In genomic region chr11:64713031-64713780, GRCh38 we compare ENCODE assay signal across 10 cellular contexts. TPM values are rescaled to one million over a fixed set of nuclear protein-coding genes. Genes with fewer than 3 reads are reported as not detected.
DNase-seq lines count a peak whose midpoint lies in the region; ATAC-seq, FAIRE-seq and TF ChIP-seq lines count a peak whose summit lies in the region.
"Had no signal": no experiment of that assay in that cellular context is flagged by ENCODE, and none has a peak within 500 bp of the region (broad histone marks: within the 10 kb centered on the region; RNA-seq: fewer than 3 reads in every experiment).

No MANE protein-coding gene starts in this region.

- 59% methylated on average over 79 of the region's 119 CpGs for WGBS in GM12878 (ENCODE audit: insufficient coverage, insufficient replicate concordance, low lambda C conversion rate, missing lambda C conversion rate)

- H3K36me3 Mint-ChIP-seq in Calu3 (ENCODE audit: insufficient read depth, unreplicated experiment) = no peaks in the 10 kb centered on the region

- H3K27ac ChIP-seq in A673 (ENCODE audit: low read depth, low read length, poor library complexity, severe bottlenecking) (no peak overlapping the region), GM12878 (ENCODE audit: control insufficient read depth, insufficient read depth) (no peak overlapping the region), kidney (ENCODE audit: low read depth in 2 of 2, low read length in 2 of 2) (no peak overlapping the region), SJCRH30 (no peak overlapping the region)

- peaks cover 92% of the 10 kb centered on the region for H3K27me3 Mint-ChIP-seq in Calu3 (ENCODE audit: unreplicated experiment)

- no peak for ATAC-seq in GM12878

- FAIRE-seq in GM12878 (lab: Jason Lieb, UNC) (no peak), kidney (lab: Jason Lieb, UNC) (no peak)
- FAIRE-seq: keratinocyte had no signal

- TF ChIP-seq RAD21 in GM12878 (IDR thresholded peaks at IDR 0.05; ENCODE audit: insufficient read depth, low read depth, low read length) = no peak

- peak; percentile 51 for DNase-seq in A673 (ENCODE audit: low spot score)
- peak; percentile 83 for DNase-seq in H7
- no peak for DNase-seq in GM12878 (ENCODE audit: low read depth, low spot score)
- peak; percentile 78 for DNase-seq in kidney
- DNase-seq in medulla oblongata (ENCODE audit: extremely low spot score) = no peak
- no peak for DNase-seq in Calu3
- DNase-seq in SJCRH30 = no peak
- no peak for DNase-seq in kidney glomerular epithelial cell (lab: John Stamatoyannopoulos, UW)
- DNase-seq: stimulated activated CD4-positive, alpha-beta T cell treated with anti-CD3 and anti-CD28 coated beads, Interleukin-4, amount 100 ng/mL, for 4 hours had no signal

- H2AFZ ChIP-seq in GM12878 (ENCODE audit: control insufficient read depth, low read depth, low read length) = no peak overlapping the region

- in situ Hi-C loops in GM12878 (cut with MboI) = no loop called here

- no TSS peak for BruUV-seq in A673 (replicated peaks; lab: Mats Ljungman, UMichigan)
- BruUV-seq in GM12878 (replicated peaks; lab: Mats Ljungman, UMichigan) = no TSS peak
- no TSS peak for BruUV-seq in Calu3 (replicated peaks; lab: Mats Ljungman, UMichigan)

- RAD21 ChIA-PET in GM12878 (lab: Charles Lee; ENCODE audit: unreplicated experiment) = no interaction called here

- no peak for TF ChIP-seq POLR2A in GM12878 (IDR thresholded peaks at IDR 0.05; ENCODE audit: low read depth, low read length)

- no peak overlapping the region for H3K4me2 ChIP-seq in GM12878 (ENCODE audit: control insufficient read depth, insufficient read depth)

- H3K27me3 ChIP-seq in A673 (replicated peaks; ENCODE audit: insufficient read depth, low read depth, low read length, poor library complexity) = peaks cover 64% of the 10 kb centered on the region
- peaks cover 55% of the 10 kb centered on the region for H3K27me3 ChIP-seq in H7 (ENCODE audit: control insufficient read depth, insufficient read depth, low read length)
- H3K27me3 ChIP-seq in GM12878 (replicated peaks in 1 of 2; ENCODE audit: control insufficient read depth in 2 of 2, insufficient read depth in 2 of 2, low read length in 1 of 2) = peaks cover 6 to 10% of the 10 kb centered on the region in 2 experiments; a peak in 3 of 4 replicates
- peaks cover 7% of the 10 kb centered on the region for H3K27me3 ChIP-seq in SJCRH30

- H3K27ac Mint-ChIP-seq in Calu3 (ENCODE audit: unreplicated experiment) = no peak overlapping the region

- intact Hi-C loops in A673 (cut with micrococcal nuclease; ENCODE audit: unreplicated experiment) (no loop called here), GM12878 (cut with micrococcal nuclease; ENCODE audit: unreplicated experiment) (no loop called here), kidney (cut with DNase I) (no loop called here), Calu3 (cut with micrococcal nuclease; ENCODE audit: unreplicated experiment) (no loop called here)

- H3K9me3 Mint-ChIP-seq in Calu3 (ENCODE audit: low read depth, unreplicated experiment) = no peaks in the 10 kb centered on the region

- TF ChIP-seq CTCF in A673 (conservative IDR thresholded peaks at IDR 0.05; ENCODE audit: low read depth, low read length) (no peak), GM12878 (IDR thresholded peaks at IDR 0.05 in 2 of 3, conservative IDR thresholded peaks at IDR 0.05 in 1 of 3; ENCODE audit: control insufficient read depth in 2 of 3, extremely low read depth in 1 of 3, insufficient read depth in 1 of 3, low read depth in 3 of 3, low read length in 3 of 3) (no peak), kidney (IDR thresholded peaks at IDR 0.05; ENCODE audit: borderline replicate concordance, extremely low read depth, insufficient read depth) (no peak), Calu3 (IDR thresholded peaks at IDR 0.05; ENCODE audit: unreplicated experiment) (no peak)

- CTCF ChIA-PET in A673 (lab: Charles Lee) (no interaction called here), GM12878 (lab: Yijun Ruan, JAX) (interaction anchor here (1.3 to 6.7 kb wide), 2 partner anchors 9 to 25 kb away, joined by 4 to 58 read pairs; no protein-coding TSS in a partner anchor), Calu3 (lab: Charles Lee) (no interaction called here)

- H3K79me2 ChIP-seq in GM12878 (ENCODE audit: control insufficient read depth, insufficient read depth, low read length) = no peaks in the 10 kb centered on the region

- peaks cover 10% of the 10 kb centered on the region for H3K4me1 Mint-ChIP-seq in Calu3 (ENCODE audit: low read depth, unreplicated experiment)

- H3K4me1 ChIP-seq in A673 (ENCODE audit: insufficient read depth, low read length, poor library complexity, severe bottlenecking) = peaks cover 15% of the 10 kb centered on the region
- peaks cover 7% of the 10 kb centered on the region for H3K4me1 ChIP-seq in GM12878 (ENCODE audit: control insufficient read depth, insufficient read depth, low read length)
- H3K4me1 ChIP-seq in kidney (ENCODE audit: control insufficient read depth in 1 of 2, insufficient read depth in 1 of 2, low read depth in 1 of 2, low read length in 2 of 2) = no peaks in the 10 kb centered on the region
- H3K4me1 ChIP-seq in SJCRH30 = no peaks in the 10 kb centered on the region

- H4K20me1 ChIP-seq in GM12878 (ENCODE audit: control insufficient read depth, insufficient read depth) = no peaks in the 10 kb centered on the region

- peak overlapping the region; percentile 25 for H3K4me3 ChIP-seq in A673 (ENCODE audit: low read depth, low read length, poor library complexity, severe bottlenecking)
- peak overlapping the region; percentile 34 for H3K4me3 ChIP-seq in H7 (ENCODE audit: insufficient read depth, low read depth, low read length)
- no peak overlapping the region for H3K4me3 ChIP-seq in GM12878
- H3K4me3 ChIP-seq in kidney (ENCODE audit: low read length in 2 of 2) = no peak overlapping the region
- no peak overlapping the region for H3K4me3 ChIP-seq in SJCRH30

- no peak overlapping the region for H3K4me3 Mint-ChIP-seq in Calu3 (ENCODE audit: low read depth, unreplicated experiment)

- no peak for TF ChIP-seq EP300 in GM12878 (IDR thresholded peaks at IDR 0.05; ENCODE audit: borderline replicate concordance in 1 of 2, control insufficient read depth in 1 of 2, low read depth in 2 of 2, low read length in 2 of 2)

- H3K9ac ChIP-seq in GM12878 (ENCODE audit: control insufficient read depth, insufficient read depth, low read length) = no peak overlapping the region
- H3K9ac ChIP-seq in kidney (ENCODE audit: low read length in 2 of 2) = no peak overlapping the region

- H3K9me3 ChIP-seq in A673 (ENCODE audit: low read depth, low read length, poor library complexity, severe bottlenecking) = no peaks in the 10 kb centered on the region
- H3K9me3 ChIP-seq in GM12878 (replicated peaks; ENCODE audit: control insufficient read depth, insufficient read depth, low read length) = no peaks in the 10 kb centered on the region
- no peaks in the 10 kb centered on the region for H3K9me3 ChIP-seq in kidney (ENCODE audit: control insufficient read depth in 1 of 2, low read length in 2 of 2)
- H3K9me3 ChIP-seq in SJCRH30 (replicated peaks) = no peaks in the 10 kb centered on the region

- POLR2A ChIA-PET in A673 (lab: Charles Lee; ENCODE audit: low non-redundant PET) = no interaction called here
- POLR2A ChIA-PET in GM12878 (lab: Charles Lee) = interaction anchor here (0.6 kb wide), 2 partner anchors 48 to 394 kb away, joined by 4 read pairs; no protein-coding TSS in a partner anchor

- SMC1A ChIA-PET in GM12878 (lab: Charles Lee; ENCODE audit: uncharacterized antibody, unreplicated experiment) = no interaction called here

- H3K36me3 ChIP-seq in A673 (ENCODE audit: insufficient read depth, low read length, poor library complexity, severe bottlenecking) = no peaks in the 10 kb centered on the region
- no peaks in the 10 kb centered on the region for H3K36me3 ChIP-seq in H7 (replicated peaks; ENCODE audit: control insufficient read depth, insufficient read depth, low read length)
- H3K36me3 ChIP-seq in GM12878 (ENCODE audit: control insufficient read depth in 2 of 2, insufficient read depth in 2 of 2, low read length in 1 of 2) = no peaks in the 10 kb centered on the region
- no peaks in the 10 kb centered on the region for H3K36me3 ChIP-seq in kidney (ENCODE audit: control insufficient read depth in 1 of 2, insufficient read depth in 2 of 2, low read length in 2 of 2)
- no peaks in the 10 kb centered on the region for H3K36me3 ChIP-seq in SJCRH30

RNA-seq across cellular contexts. Expression of gene NRXN2, which starts 9.8 kb away (rescaled TPM):
- 5.0 and 6.1 TPM in 2 replicates for total RNA-seq in A673 (2021)
- 0.85 and 1.9 TPM in 2 replicates for total RNA-seq in H7 (2014; rRNA removed; shearing (Covaris generic))
- 1.8 and 2.7 TPM in 2 replicates for total RNA-seq in GM12878 (2013; cell fraction: nucleolus; rRNA removed)
- 0.06 TPM in 1 of 2 replicates, not detected in the other for total RNA-seq in GM12878 (2014; rRNA removed)
- 0.18 and 0.22 TPM in 2 replicates for total RNA-seq in GM12878 (2014; rRNA removed; fragmentation: Illumina TruSeq; extraction: Trizol)
- 0.29 and 0.74 TPM in 2 replicates for total RNA-seq in GM12878 (2021)
- not detected for polyA plus RNA-seq in GM12878 (2011; ENCODE audit: low read depth)
- polyA plus RNA-seq in GM12878 (2011; rRNA removed) = 1.1 and 1.4 TPM in 2 replicates
- 2.2 and 2.7 TPM in 2 replicates for polyA plus RNA-seq in GM12878 (2011; cell fraction: cytosol; rRNA removed)
- 8.3 and 17.7 TPM in 2 replicates for polyA plus RNA-seq in GM12878 (2011; cell fraction: nucleus; rRNA removed)
- 0.11 and 0.32 TPM in 2 replicates for polyA plus RNA-seq in GM12878 (2012)
- polyA plus RNA-seq in GM12878 (2014; fragmentation: Illumina TruSeq; extraction: Trizol) = 0.09 TPM in 1 of 2 replicates, not detected in the other
- under 1 TPM; 0.03 to 0.07 TPM for polyA plus RNA-seq in GM12878 (2014; fragmentation: Nextera tagmentation; extraction: Ambion mirVana)
- 0.08 and 0.28 TPM in 2 replicates for polyA plus RNA-seq in GM12878 (2014; rRNA removed)
- under 1 TPM; 0.24 to 0.52 TPM for polyA plus RNA-seq in GM12878 (2016; fragmentation: Nextera tagmentation; extraction: Ambion mirVana)
- 11.6 and 16.6 TPM in 2 replicates for polyA minus RNA-seq in GM12878 (2011; rRNA and poly(A)+ RNA removed)
- 9.4 and 11.8 TPM in 2 replicates for polyA minus RNA-seq in GM12878 (2011; cell fraction: cytosol; rRNA and poly(A)+ RNA removed)
- polyA minus RNA-seq in GM12878 (2011; cell fraction: nucleus; rRNA and poly(A)+ RNA removed) = 5.4 and 16.4 TPM in 2 replicates
- 13.3 TPM for total RNA-seq in kidney
- polyA plus RNA-seq in kidney (ENCODE audit: insufficient read depth, low read depth, low replicate concordance) = 22.0 TPM
- not detected in 2 replicates for total RNA-seq in Calu3 (2022)
- 0.08 and 0.51 TPM in 2 replicates for total RNA-seq in SJCRH30 (2014; rRNA removed; shearing (Covaris generic))
- polyA plus RNA-seq: keratinocyte had no signal

RNA-seq across cellular contexts. Expression of gene RASGRP2, which starts 30.7 kb away (rescaled TPM):
- total RNA-seq in A673 (2021) = 2.0 and 3.5 TPM in 2 replicates
- total RNA-seq in H7 (2014; rRNA removed; shearing (Covaris generic)) = 9.2 and 12.3 TPM in 2 replicates
- total RNA-seq in GM12878 (2013; cell fraction: nucleolus; rRNA removed) = 17.4 and 18.5 TPM in 2 replicates
- total RNA-seq in GM12878 (2014; rRNA removed) = 5.5 and 6.8 TPM in 2 replicates
- 1.7 and 3.0 TPM in 2 replicates for total RNA-seq in GM12878 (2014; rRNA removed; fragmentation: Illumina TruSeq; extraction: Trizol)
- total RNA-seq in GM12878 (2021) = 8.3 and 9.0 TPM in 2 replicates
- polyA plus RNA-seq in GM12878 (2011; ENCODE audit: low read depth) = 4.3 TPM
- 3.0 and 6.2 TPM in 2 replicates for polyA plus RNA-seq in GM12878 (2011; rRNA removed)
- polyA plus RNA-seq in GM12878 (2011; cell fraction: cytosol; rRNA removed) = 6.3 and 8.3 TPM in 2 replicates
- 39.4 and 45.3 TPM in 2 replicates for polyA plus RNA-seq in GM12878 (2011; cell fraction: nucleus; rRNA removed)
- 7.1 and 14.4 TPM in 2 replicates for polyA plus RNA-seq in GM12878 (2012)
- polyA plus RNA-seq in GM12878 (2014; fragmentation: Illumina TruSeq; extraction: Trizol) = 2.6 and 2.7 TPM in 2 replicates
- under 1 TPM; 0.26 to 0.66 TPM for polyA plus RNA-seq in GM12878 (2014; fragmentation: Nextera tagmentation; extraction: Ambion mirVana)
- 7.0 and 11.2 TPM in 2 replicates for polyA plus RNA-seq in GM12878 (2014; rRNA removed)
- 1 to 10 TPM; 4.5 to 6.4 TPM for polyA plus RNA-seq in GM12878 (2016; fragmentation: Nextera tagmentation; extraction: Ambion mirVana)
- 2.6 and 3.7 TPM in 2 replicates for polyA minus RNA-seq in GM12878 (2011; rRNA and poly(A)+ RNA removed)
- 2.1 and 3.2 TPM in 2 replicates for polyA minus RNA-seq in GM12878 (2011; cell fraction: cytosol; rRNA and poly(A)+ RNA removed)
- 5.0 and 6.9 TPM in 2 replicates for polyA minus RNA-seq in GM12878 (2011; cell fraction: nucleus; rRNA and poly(A)+ RNA removed)
- 42.6 TPM for total RNA-seq in kidney
- 14.1 TPM for polyA plus RNA-seq in kidney (ENCODE audit: insufficient read depth, low read depth, low replicate concordance)
- total RNA-seq in Calu3 (2022) = not detected in 2 replicates
- 0.42 and 0.46 TPM in 2 replicates for total RNA-seq in SJCRH30 (2014; rRNA removed; shearing (Covaris generic))

RNA-seq across cellular contexts. Expression of gene PYGM, which starts 46.6 kb away (rescaled TPM):
- 2.4 and 2.9 TPM in 2 replicates for total RNA-seq in A673 (2021)
- 2.9 and 6.4 TPM in 2 replicates for total RNA-seq in H7 (2014; rRNA removed; shearing (Covaris generic))
- 2.2 and 3.1 TPM in 2 replicates for total RNA-seq in GM12878 (2013; cell fraction: nucleolus; rRNA removed)
- 0.27 and 0.34 TPM in 2 replicates for total RNA-seq in GM12878 (2014; rRNA removed)
- 0.23 and 0.27 TPM in 2 replicates for total RNA-seq in GM12878 (2014; rRNA removed; fragmentation: Illumina TruSeq; extraction: Trizol)
- total RNA-seq in GM12878 (2021) = 0.28 and 0.35 TPM in 2 replicates
- 0.42 TPM for polyA plus RNA-seq in GM12878 (2011; ENCODE audit: low read depth)
- polyA plus RNA-seq in GM12878 (2011; rRNA removed) = 0.32 and 0.33 TPM in 2 replicates
- polyA plus RNA-seq in GM12878 (2011; cell fraction: cytosol; rRNA removed) = 0.19 and 0.20 TPM in 2 replicates
- polyA plus RNA-seq in GM12878 (2011; cell fraction: nucleus; rRNA removed) = 1.1 and 1.4 TPM in 2 replicates
- polyA plus RNA-seq in GM12878 (2012) = 0.80 and 0.88 TPM in 2 replicates
- 0.19 TPM in 1 of 2 replicates, not detected in the other for polyA plus RNA-seq in GM12878 (2014; fragmentation: Illumina TruSeq; extraction: Trizol)
- under 1 TPM; 0.04 to 0.08 TPM for polyA plus RNA-seq in GM12878 (2014; fragmentation: Nextera tagmentation; extraction: Ambion mirVana)
- polyA plus RNA-seq in GM12878 (2014; rRNA removed) = 0.61 and 3.7 TPM in 2 replicates
- under 1 TPM in 1 of 2 experiments, not detected in 1; 0.04 TPM for polyA plus RNA-seq in GM12878 (2016; fragmentation: Nextera tagmentation; extraction: Ambion mirVana)
- polyA minus RNA-seq in GM12878 (2011; rRNA and poly(A)+ RNA removed) = 0.72 and 0.95 TPM in 2 replicates
- polyA minus RNA-seq in GM12878 (2011; cell fraction: cytosol; rRNA and poly(A)+ RNA removed) = not detected in 2 replicates
- polyA minus RNA-seq in GM12878 (2011; cell fraction: nucleus; rRNA and poly(A)+ RNA removed) = 0.48 and 2.0 TPM in 2 replicates
- total RNA-seq in kidney = 8.6 TPM
- 2.5 TPM for polyA plus RNA-seq in kidney (ENCODE audit: insufficient read depth, low read depth, low replicate concordance)
- 1.4 and 1.8 TPM in 2 replicates for total RNA-seq in Calu3 (2022)
- total RNA-seq in SJCRH30 (2014; rRNA removed; shearing (Covaris generic)) = 7.0 and 8.0 TPM in 2 replicates

Comparison
In these comparisons a context has a peak if more than half of its experiments do, and no peak if none do; other contexts are left out.
1. DNase-seq: peak in A673 (single experiment), H7 (single experiment) and kidney (single experiment); none in GM12878 (single experiment), medulla oblongata (single experiment), Calu3 (single experiment), SJCRH30 (0 of 2) and kidney glomerular epithelial cell (single experiment).
2. H3K4me3 ChIP-seq: peak in A673 (single experiment) and H7 (single experiment); none in GM12878 (single experiment), kidney (0 of 2) and SJCRH30 (single experiment).